21 cellular contexts compared by ENCODE assay signal in the genomic region with DNA sequence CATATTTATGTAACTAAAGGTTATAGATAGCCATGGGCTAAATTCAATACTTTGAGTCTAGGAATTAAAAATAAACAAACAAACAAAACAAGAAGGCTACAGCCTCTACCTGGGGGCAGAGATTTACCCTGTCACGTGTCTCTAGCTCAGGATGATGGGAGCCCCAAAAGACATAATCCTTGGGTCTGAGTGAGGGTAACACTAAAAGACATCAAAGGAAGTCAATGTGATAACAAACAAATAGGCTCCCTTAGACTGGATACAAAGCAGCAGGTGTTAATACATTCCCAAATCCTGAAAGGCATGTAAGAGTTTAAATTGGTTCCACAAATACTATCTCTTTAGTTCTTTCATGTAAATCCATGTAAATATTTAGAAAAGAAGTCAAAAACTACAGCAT.
"Had no signal": no experiment of that assay in that cellular context is flagged by ENCODE, and none has a peak within 500 bp of the region (broad histone marks: within the 10 kb centered on the region; RNA-seq: fewer than 3 reads in every experiment).

No MANE protein-coding gene starts in this region.

- H3K4me3 ChIP-seq: coronary artery, esophagus squamous epithelium, left ventricle myocardium inferior, prostate gland, smooth muscle cell, upper lobe of right lung had no signal

- H3K9me3 Mint-ChIP-seq: memory B cell; nephron progenitor cell; stimulated activated naive CD8-positive, alpha-beta T cell treated with anti-CD3 and anti-CD28 coated beads, Interleukin-15, Interleukin-2, amounts not matched to agents 100 ng/mL and 50 ng/mL, for 24 hours had no signal

- H3K4me2 ChIP-seq: smooth muscle cell had no signal

- H3K4me1 Mint-ChIP-seq: nephron progenitor cell had no signal

- H3K4me1 ChIP-seq: esophagus squamous epithelium, prostate gland, upper lobe of right lung had no signal

- H3K27me3 ChIP-seq: esophagus squamous epithelium, upper lobe of right lung had no signal

- H3K4me3 Mint-ChIP-seq: activated naive CD8-positive, alpha-beta T cell; memory B cell; nephron progenitor cell; stimulated activated naive CD8-positive, alpha-beta T cell treated with anti-CD3 and anti-CD28 coated beads, Interleukin-15, Interleukin-2, amounts not matched to agents 100 ng/mL and 50 ng/mL, for 24 hours had no signal

- H3K27me3 Mint-ChIP-seq: activated naive CD8-positive, alpha-beta T cell; memory B cell; stimulated activated naive CD8-positive, alpha-beta T cell treated with anti-CD3 and anti-CD28 coated beads, Interleukin-15, Interleukin-2, amounts not matched to agents 100 ng/mL and 50 ng/mL, for 24 hours had no signal

- H3K9me3 ChIP-seq: esophagus squamous epithelium, left ventricle myocardium inferior, prostate gland, upper lobe of right lung had no signal

- H3K27ac ChIP-seq: coronary artery, esophagus squamous epithelium, left ventricle myocardium inferior, prostate gland, upper lobe of right lung had no signal

- DNase-seq: activated CD4-positive, alpha-beta T cell treated with anti-CD3 and anti-CD28 coated beads, Interleukin-2, amount 50 U/mL, for 1 hour; activated CD8-positive, alpha-beta memory T cell treated with anti-CD3 and anti-CD28 coated beads for 24 hours; activated gamma-delta T cell treated with Interleukin-2 at 50 U/mL for 16 hours; amniotic stem cell; caudate nucleus; esophagus squamous epithelium; hippocampal formation; kidney; left ventricle myocardium inferior; nephron progenitor cell; right cardiac atrium; stimulated activated CD4-positive, alpha-beta T cell treated with anti-CD3 and anti-CD28 coated beads, Interleukin-4, amount 100 ng/mL, for 4 hours; stimulated activated CD8-positive, alpha-beta memory T cell treated with anti-CD3 and anti-CD28 coated beads, Interleukin-4, amount 100 ng/mL, for 48 hours; upper lobe of right lung had no signal

- ATAC-seq: activated CD4-positive, CD25-positive, alpha-beta regulatory T cell treated with anti-CD3 and anti-CD28 coated beads, Interleukin-2, amount 50 U/mL, for 24 hours; right cardiac atrium; upper lobe of right lung had no signal

- H3K27ac Mint-ChIP-seq: activated naive CD8-positive, alpha-beta T cell; memory B cell; nephron progenitor cell; stimulated activated naive CD8-positive, alpha-beta T cell treated with anti-CD3 and anti-CD28 coated beads, Interleukin-15, Interleukin-2, amounts not matched to agents 100 ng/mL and 50 ng/mL, for 24 hours had no signal
